Comparison of ENCODE assay signal across 22 cellular contexts in the genomic region with DNA sequence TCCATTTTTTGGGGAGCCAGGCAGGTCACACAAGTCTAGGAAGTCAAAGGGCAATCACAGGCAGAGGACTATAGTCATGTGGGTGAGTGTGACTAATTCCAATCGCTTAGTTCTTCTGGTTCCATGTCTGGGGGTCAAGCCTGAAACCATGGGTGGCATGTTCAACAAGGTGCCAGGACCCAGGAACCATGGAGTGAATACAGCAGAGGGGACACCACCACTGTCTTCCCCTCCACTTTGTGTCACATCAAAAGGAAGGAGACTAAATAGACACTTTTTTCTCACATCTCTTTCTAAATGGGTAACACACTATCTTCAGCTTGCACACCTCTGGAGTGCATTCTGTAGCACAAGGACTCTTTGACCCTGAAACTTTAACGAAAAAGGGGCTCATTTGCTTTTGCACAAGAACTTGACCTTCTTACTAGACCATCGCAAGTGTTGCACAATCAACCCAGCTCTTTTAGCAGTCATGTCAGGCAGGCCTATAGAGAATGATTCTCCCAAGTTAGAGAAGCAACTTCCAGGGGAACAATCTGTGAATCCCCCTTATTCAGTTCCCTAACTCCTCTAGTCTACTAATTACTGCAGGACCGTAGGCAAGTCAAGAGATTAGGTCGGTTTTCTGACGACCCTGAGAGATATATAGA.
A peak's percentile ranks its signal among the peaks of the same experiment; 100 is the strongest.
DNase-seq lines count a peak whose midpoint lies in the region; ATAC-seq, FAIRE-seq and TF ChIP-seq lines count a peak whose summit lies in the region.
"Had no signal": no experiment of that assay in that cellular context is flagged by ENCODE, and none has a peak within 500 bp of the region (broad histone marks: within the 10 kb centered on the region; RNA-seq: fewer than 3 reads in every experiment).

No MANE protein-coding gene starts in this region.

- H3K4me3 ChIP-seq in HEK293 (ENCODE audit: low read depth, low read length): no peak overlapping the region
- no peak overlapping the region for H3K4me3 ChIP-seq in GM12878
- H3K4me3 ChIP-seq: A549, GM23338, HAP-1 had no signal

- no peak overlapping the region for H3K4me2 ChIP-seq in GM12878 (ENCODE audit: control insufficient read depth, insufficient read depth)
- H3K4me2 ChIP-seq: A549, GM23338 had no signal

- in situ Hi-C loops in GM12878 (cut with MboI): no loop called here

- POLR2A ChIA-PET in HEK293 (lab: Yijun Ruan, JAX) (no interaction called here), GM12878 (lab: Charles Lee) (no interaction called here)

- DNase-seq in DMS53 (lab: John Stamatoyannopoulos, UW) (peak; percentile 40), DMS53 treated with DMSO at 0.1 percent for 48 hours (lab: John Stamatoyannopoulos, UW; ENCODE audit: unreplicated experiment) (no peak), GM12878 (ENCODE audit: low read depth, low spot score) (no peak), HFFc6 (no peak), HPDE6-E6E7 (ENCODE audit: extremely low spot score) (no peak), Right ventricle myocardium superior (no peak)
- DNase-seq: 8988T; ACHN; C1 segment of cervical spinal cord; Caco-2; CD4-positive, alpha-beta memory T cell; DMS79; EL; GDM1 had no signal

- TF ChIP-seq RAD21 in Ishikawa (IDR thresholded peaks at IDR 0.05; ENCODE audit: low read depth) (no peak), GM12878 (IDR thresholded peaks at IDR 0.05; ENCODE audit: insufficient read depth, low read depth, low read length) (no peak)

- CTCF ChIA-PET in HEK293 (lab: Yijun Ruan, JAX): interaction anchor here (0.6 kb wide), 1 partner anchor 19 kb away, joined by 4 read pairs; no protein-coding TSS in a partner anchor
- CTCF ChIA-PET in GM12878 (lab: Yijun Ruan, JAX): interaction anchor here (1.3 kb wide), 1 partner anchor 160 kb away, joined by 5 read pairs; no protein-coding TSS in a partner anchor

- H3K27me3 ChIP-seq in GM12878 (replicated peaks in 1 of 2; ENCODE audit: control insufficient read depth in 2 of 2, insufficient read depth in 2 of 2, low read length in 1 of 2): no peaks in the 10 kb centered on the region

- TF ChIP-seq POLR2A in GM12878 (IDR thresholded peaks at IDR 0.05; ENCODE audit: low read depth, low read length): no peak

- H3K4me3 Mint-ChIP-seq in HFFc6: no peak overlapping the region
- H3K4me3 Mint-ChIP-seq: CD4-positive, alpha-beta memory T cell; GM23338 had no signal

- no peaks in the 10 kb centered on the region for H4K20me1 ChIP-seq in GM12878 (ENCODE audit: control insufficient read depth, insufficient read depth)

- intact Hi-C loops in GM12878 (cut with micrococcal nuclease; ENCODE audit: unreplicated experiment): no loop called here
- intact Hi-C loops in Right ventricle myocardium superior (cut with DNase I): no loop called here

- H3K9ac ChIP-seq in GM12878 (ENCODE audit: control insufficient read depth, insufficient read depth, low read length): no peak overlapping the region

- no peaks in the 10 kb centered on the region for H3K9me3 ChIP-seq in HEK293 (ENCODE audit: control insufficient read depth, insufficient read depth, low read depth, low read length)
- peaks cover 3% of the 10 kb centered on the region for H3K9me3 ChIP-seq in GM12878 (replicated peaks; ENCODE audit: control insufficient read depth, insufficient read depth, low read length)
- H3K9me3 ChIP-seq: HAP-1 had no signal

- H2AFZ ChIP-seq in GM12878 (ENCODE audit: control insufficient read depth, low read depth, low read length): no peak overlapping the region
- H2AFZ ChIP-seq: GM23338 had no signal

- RAD21 ChIA-PET in GM12878 (lab: Charles Lee; ENCODE audit: unreplicated experiment): interaction anchor here (1.8 kb wide), 1 partner anchor 461 kb away, joined by 4 read pairs; no protein-coding TSS in a partner anchor

- SMC1A ChIA-PET in GM12878 (lab: Charles Lee; ENCODE audit: uncharacterized antibody, unreplicated experiment): interaction anchor here (1.3 kb wide), 1 partner anchor 157 kb away, joined by 3 read pairs; no protein-coding TSS in a partner anchor

- TF ChIP-seq CTCF in HEK293 (tag by site-specific recombination; IDR thresholded peaks at IDR 0.05): no peak
- TF ChIP-seq CTCF in GM12878 (IDR thresholded peaks at IDR 0.05 in 2 of 3, conservative IDR thresholded peaks at IDR 0.05 in 1 of 3; ENCODE audit: control insufficient read depth in 2 of 3, extremely low read depth in 1 of 3, insufficient read depth in 1 of 3, low read depth in 3 of 3, low read length in 3 of 3): no peak
- TF ChIP-seq CTCF in HFFc6 (IDR thresholded peaks at IDR 0.05): no peak

- H3K36me3 Mint-ChIP-seq in HFFc6 (ENCODE audit: low read depth): no peaks in the 10 kb centered on the region
- H3K36me3 Mint-ChIP-seq: CD4-positive, alpha-beta memory T cell had no signal

- ATAC-seq in GM12878: no peak
- ATAC-seq in Right ventricle myocardium superior (ENCODE audit: poor library complexity): no peak
- ATAC-seq: A549, GM23338 had no signal

- BruUV-seq in GM12878 (replicated peaks; lab: Mats Ljungman, UMichigan): no TSS peak

- H3K27ac ChIP-seq in HEK293 (ENCODE audit: extremely low read depth, low read depth, low read length) (no peak overlapping the region), GM12878 (ENCODE audit: control insufficient read depth, insufficient read depth) (no peak overlapping the region)
- H3K27ac ChIP-seq: A549 had no signal

- H3K9me3 Mint-ChIP-seq in HFFc6: peaks cover 28% of the 10 kb centered on the region

- H3K4me1 Mint-ChIP-seq in HFFc6 (ENCODE audit: low read depth): no peaks in the 10 kb centered on the region
- H3K4me1 Mint-ChIP-seq: CD4-positive, alpha-beta memory T cell; GM23338 had no signal

- H3K79me2 ChIP-seq in GM12878 (ENCODE audit: control insufficient read depth, insufficient read depth, low read length): no peaks in the 10 kb centered on the region

- no peak for FAIRE-seq in GM12878 (lab: Jason Lieb, UNC)
- FAIRE-seq: A549, GM12891, GM18507, H54 had no signal

- TF ChIP-seq EP300 in Ishikawa (IDR thresholded peaks at IDR 0.05; ENCODE audit: borderline replicate concordance) (no peak), GM12878 (IDR thresholded peaks at IDR 0.05; ENCODE audit: borderline replicate concordance in 1 of 2, control insufficient read depth in 1 of 2, low read depth in 2 of 2, low read length in 2 of 2) (no peak)

- no peak overlapping the region for H3K27ac Mint-ChIP-seq in HFFc6
- H3K27ac Mint-ChIP-seq: CD4-positive, alpha-beta memory T cell; GM23338 had no signal

- H3K4me1 ChIP-seq in HEK293 (ENCODE audit: control insufficient read depth, insufficient read depth, low read length) (no peaks in the 10 kb centered on the region), GM12878 (ENCODE audit: control insufficient read depth, insufficient read depth, low read length) (no peaks in the 10 kb centered on the region)
- H3K4me1 ChIP-seq: A549, Caco-2, HAP-1 had no signal

- 46% methylated on average over 6 of the region's 6 CpGs for WGBS in GM12878 (ENCODE audit: insufficient coverage, insufficient replicate concordance, low lambda C conversion rate, missing lambda C conversion rate)

- no peaks in the 10 kb centered on the region for H3K36me3 ChIP-seq in HEK293 (ENCODE audit: control insufficient read depth in 2 of 2, insufficient read depth in 1 of 2, low read length in 2 of 2)
- H3K36me3 ChIP-seq in GM12878 (ENCODE audit: control insufficient read depth in 2 of 2, insufficient read depth in 2 of 2, low read length in 1 of 2): no peaks in the 10 kb centered on the region
- H3K36me3 ChIP-seq: HAP-1 had no signal

- no peaks in the 10 kb centered on the region; the same call in 1 of the 2 replicates for H3K27me3 Mint-ChIP-seq in HFFc6 (ENCODE audit: insufficient read depth)

TF ChIP-seq in HEK293, 187 proteins besides CTCF, POLR2A, EP300 and RAD21:
- TF ChIP-seq MYNN (tag by site-specific recombination; IDR thresholded peaks at IDR 0.05; ENCODE audit: borderline replicate concordance): no peak
- peak; percentile 91; the same call in 1 of the 2 replicates for TF ChIP-seq TRIM28 (IDR thresholded peaks at IDR 0.05; ENCODE audit: borderline replicate concordance, low read length)

TF ChIP-seq in Ishikawa, 13 proteins besides CTCF, POLR2A, EP300 and RAD21:
- TF ChIP-seq NFIC (IDR thresholded peaks at IDR 0.05): no peak
- TF ChIP-seq, protein P1, sequence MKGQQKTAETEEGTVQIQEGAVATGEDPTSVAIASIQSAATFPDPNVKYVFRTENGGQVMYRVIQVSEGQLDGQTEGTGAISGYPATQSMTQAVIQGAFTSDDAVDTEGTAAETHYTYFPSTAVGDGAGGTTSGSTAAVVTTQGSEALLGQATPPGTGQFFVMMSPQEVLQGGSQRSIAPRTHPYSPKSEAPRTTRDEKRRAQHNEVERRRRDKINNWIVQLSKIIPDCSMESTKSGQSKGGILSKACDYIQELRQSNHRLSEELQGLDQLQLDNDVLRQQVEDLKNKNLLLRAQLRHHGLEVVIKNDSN (IDR thresholded peaks at IDR 0.05): 0 out of 2 replicates have a peak, but pooled peaks have one; percentile 30
- peak; percentile 43 for TF ChIP-seq CEBPB (IDR thresholded peaks at IDR 0.05)

TF ChIP-seq in GM12878, 131 proteins besides CTCF, POLR2A, EP300 and RAD21:
- no peak for TF ChIP-seq FOS (IDR thresholded peaks at IDR 0.05; ENCODE audit: borderline replicate concordance, extremely low read depth, insufficient read length)
- no peak for TF ChIP-seq NFYA (IDR thresholded peaks at IDR 0.05; ENCODE audit: borderline replicate concordance, low read depth, low read length)
- peak; percentile 97 for TF ChIP-seq CBX5 (IDR thresholded peaks at IDR 0.05; ENCODE audit: low read depth)
- no peak for TF ChIP-seq HDGF (IDR thresholded peaks at IDR 0.05)
